Comparison of ENCODE assay signal across 18 cellular contexts in the genomic region with DNA sequence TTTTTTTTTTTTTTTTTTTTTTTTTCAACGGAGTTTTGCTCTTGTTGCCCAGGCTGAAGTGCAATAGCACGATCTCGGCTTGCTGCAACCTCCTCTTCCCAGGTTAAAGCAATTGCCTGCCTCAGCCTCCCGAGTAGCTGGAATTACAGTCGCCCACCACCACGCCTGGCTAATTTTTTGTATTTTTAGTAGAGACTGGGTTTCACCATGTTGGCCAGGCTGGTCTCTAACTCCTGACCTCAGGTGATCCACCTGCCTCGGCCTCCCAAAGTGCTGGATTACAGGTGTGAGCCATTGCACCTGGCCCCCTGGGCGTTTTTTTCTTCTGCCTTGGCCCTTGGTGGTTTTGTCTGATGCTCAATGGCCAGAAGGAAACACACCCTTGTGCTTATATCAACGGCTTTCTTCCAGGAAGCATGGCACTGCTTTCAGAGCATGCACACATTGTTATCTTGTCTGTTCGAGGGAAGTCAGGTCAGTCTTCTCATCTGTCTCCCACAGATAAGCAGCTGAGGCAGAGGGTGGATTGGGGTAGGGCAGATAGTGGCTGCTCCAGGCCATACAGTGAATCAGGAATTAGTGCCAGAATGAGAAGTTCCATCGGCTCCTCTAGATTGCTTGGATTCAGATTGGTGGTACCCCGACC.
"Had no signal": no experiment of that assay in that cellular context is flagged by ENCODE, and none has a peak within 500 bp of the region (broad histone marks: within the 10 kb centered on the region; RNA-seq: fewer than 3 reads in every experiment).

No MANE protein-coding gene starts in this region.

- ATAC-seq: activated CD8-positive, alpha-beta memory T cell treated with anti-CD3 and anti-CD28 coated beads, Interleukin-2, amount 10 ng/mL, durations not matched to agents 7 days and 5 days; activated T-cell treated with anti-CD3 and anti-CD28 coated beads, Interleukin-2, amount 50 U/mL, for 4 hours; T-helper 17 cell had no signal

- DNase-seq: activated CD4-positive, alpha-beta T cell treated with anti-CD3 and anti-CD28 coated beads for 48 hours; activated CD4-positive, alpha-beta T cell treated with anti-CD3 and anti-CD28 coated beads, Interleukin-2, amount 50 U/mL, for 4 hours; activated CD4-positive, CD25-positive, alpha-beta regulatory T cell treated with anti-CD3 and anti-CD28 coated beads, Interleukin-2, amount 50 U/mL, for 72 hours; activated CD8-positive, alpha-beta memory T cell treated with anti-CD3 and anti-CD28 coated beads, Interleukin-2, amount 10 ng/mL, durations not matched to agents 7 days and 5 days; activated effector memory CD4-positive, alpha-beta T cell treated with anti-CD3 and anti-CD28 coated beads, Interleukin-2, amount 50 U/mL, for 16 hours; activated naive CD4-positive, alpha-beta T cell treated with Interleukin-2 at 50 U/mL for 16 hours; activated T-cell treated with anti-CD3 and anti-CD28 coated beads, Interleukin-2, amount 50 U/mL, for 4 hours; amygdala; MG63; MV-4-11; NCI-H1092 treated with DMSO at 0.1 percent for 48 hours; NCI-H187; NCI-H2081; NCI-H524; PC-9; SIG-M5; T-helper 17 cell; T-helper 9 cell had no signal
